ENCODE assay signal across 2 cellular contexts in genomic region chr17:62775876-62776275, GRCh38.
TF ChIP-seq lines count a peak whose summit lies in the region.

No MANE protein-coding gene starts in this region.

TF ChIP-seq in A549, 52 proteins besides CTCF, POLR2A, EP300 and RAD21 (continued from another document):
- no peak for TF ChIP-seq FOSL2 (IDR thresholded peaks at IDR 0.05)
- 0 out of 2 replicates have a peak, but pooled peaks have one; percentile 2 for TF ChIP-seq FOSL2 (CRISPR knock-in tag; IDR thresholded peaks at IDR 0.05)
- TF ChIP-seq JUNB (IDR thresholded peaks at IDR 0.05) = no peak
- TF ChIP-seq PHF8 (IDR thresholded peaks at IDR 0.05; ENCODE audit: borderline replicate concordance, low read depth) = no peak

TF ChIP-seq in IMR-90, 13 proteins besides CTCF, POLR2A, EP300 and RAD21:
- TF ChIP-seq ELK1 (IDR thresholded peaks at IDR 0.05; ENCODE audit: borderline replicate concordance, low read depth, low read length) = no peak
- no peak for TF ChIP-seq CEBPB (IDR thresholded peaks at IDR 0.05; ENCODE audit: low read depth, low read length)
- TF ChIP-seq, protein P1, sequence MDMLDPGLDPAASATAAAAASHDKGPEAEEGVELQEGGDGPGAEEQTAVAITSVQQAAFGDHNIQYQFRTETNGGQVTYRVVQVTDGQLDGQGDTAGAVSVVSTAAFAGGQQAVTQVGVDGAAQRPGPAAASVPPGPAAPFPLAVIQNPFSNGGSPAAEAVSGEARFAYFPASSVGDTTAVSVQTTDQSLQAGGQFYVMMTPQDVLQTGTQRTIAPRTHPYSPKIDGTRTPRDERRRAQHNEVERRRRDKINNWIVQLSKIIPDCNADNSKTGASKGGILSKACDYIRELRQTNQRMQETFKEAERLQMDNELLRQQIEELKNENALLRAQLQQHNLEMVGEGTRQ (IDR thresholded peaks at IDR 0.05; ENCODE audit: low read depth, low read length) = no peak
- TF ChIP-seq SMC3 (IDR thresholded peaks at IDR 0.05; ENCODE audit: low read depth, low read length) = no peak
- TF ChIP-seq RCOR1 (IDR thresholded peaks at IDR 0.05; ENCODE audit: insufficient replicate concordance, low read length) = no peak
- no peak for TF ChIP-seq BHLHE40 (IDR thresholded peaks at IDR 0.05; ENCODE audit: low read depth, low read length)
